ENCODE assay signal across 10 cellular contexts in the genomic region with DNA sequence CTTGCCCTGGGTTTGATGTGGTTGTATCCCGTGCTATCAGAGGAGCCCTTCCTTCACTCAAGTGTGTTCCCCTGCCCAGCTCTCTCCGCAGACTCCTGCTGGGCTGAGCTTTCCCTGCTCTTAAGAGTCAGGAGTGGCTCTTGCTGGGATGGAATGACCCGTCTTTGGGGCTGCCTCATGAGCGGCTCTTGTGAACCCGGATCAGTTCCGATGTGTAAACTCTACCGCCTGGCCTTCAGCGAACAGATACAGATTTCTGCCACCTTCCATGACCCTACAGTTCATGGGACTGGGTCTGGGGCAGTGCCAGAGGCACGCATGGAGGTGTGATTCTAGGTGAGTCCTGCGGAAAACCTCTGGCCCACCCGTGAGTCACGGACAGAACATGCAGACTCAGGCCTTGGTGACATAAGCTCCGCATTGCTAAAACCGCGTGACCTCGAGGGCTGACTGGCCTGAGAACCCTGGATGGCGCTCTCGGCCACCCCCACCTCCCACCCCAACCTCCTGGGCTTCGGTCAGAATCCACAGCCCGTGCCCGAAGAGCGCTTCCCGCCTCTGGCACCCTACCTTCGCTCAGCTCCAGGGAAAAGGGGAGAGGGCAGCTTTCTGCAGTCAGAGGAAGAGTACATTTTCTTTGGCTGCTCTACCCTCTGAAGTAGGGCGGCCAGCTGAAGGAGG. TPM values are rescaled to one million over a fixed set of nuclear protein-coding genes. Genes with fewer than 3 reads are reported as not detected.
DNase-seq lines count a peak whose midpoint lies in the region; ATAC-seq and TF ChIP-seq lines count a peak whose summit lies in the region.
"Had no signal": no experiment of that assay in that cellular context is flagged by ENCODE, and none has a peak within 500 bp of the region (broad histone marks: within the 10 kb centered on the region; RNA-seq: fewer than 3 reads in every experiment).

No MANE protein-coding gene starts in this region.

- ATAC-seq in CD8-positive, alpha-beta T cell = no peak
- ATAC-seq in activated naive CD8-positive, alpha-beta T cell treated with anti-CD3 and anti-CD28 coated beads, Interleukin-2, amount 10 ng/mL, durations not matched to agents 7 days and 5 days (ENCODE audit: low read depth) = no peak
- peak in 1 of 2 donors; percentile 21 for ATAC-seq in right cardiac atrium
- ATAC-seq in HG03521 (IDR thresholded peaks at IDR 0.05; ENCODE audit: unreplicated experiment) = no peak
- ATAC-seq: SK-N-SH treated with all-trans-retinoic acid at 6 μM for 48 hours had no signal

- H3K4me3 ChIP-seq in CD8-positive, alpha-beta T cell (ENCODE audit: low read depth, low read length) = no peak overlapping the region
- peak overlapping the region; percentile 98 for H3K4me3 ChIP-seq in right cardiac atrium (ENCODE audit: low read length)

- H3K27ac Mint-ChIP-seq in CD8-positive, alpha-beta T cell = no peak overlapping the region
- no peak overlapping the region for H3K27ac Mint-ChIP-seq in activated naive CD8-positive, alpha-beta T cell treated with anti-CD3 and anti-CD28 coated beads, Interleukin-2, amount 10 ng/mL, durations not matched to agents 7 days and 5 days
- H3K27ac Mint-ChIP-seq in progenitor cell of endocrine pancreas = no peak overlapping the region

- no peaks in the 10 kb centered on the region for H3K9me3 ChIP-seq in CD8-positive, alpha-beta T cell (ENCODE audit: low read length)
- no peaks in the 10 kb centered on the region for H3K9me3 ChIP-seq in right cardiac atrium (ENCODE audit: control insufficient read depth, low read length)

- no peak overlapping the region for H3K27ac ChIP-seq in CD8-positive, alpha-beta T cell (ENCODE audit: low read depth, low read length)
- H3K27ac ChIP-seq in right cardiac atrium (ENCODE audit: low read length) = peak overlapping the region; percentile 95

- TF ChIP-seq CTCF in CD8-positive, alpha-beta T cell (IDR thresholded peaks at IDR 0.05) = no peak
- no peak for TF ChIP-seq CTCF in progenitor cell of endocrine pancreas (IDR thresholded peaks at IDR 0.05; ENCODE audit: unreplicated experiment)

- DNase-seq in CD8-positive, alpha-beta T cell = no peak
- no peak for DNase-seq in activated naive CD8-positive, alpha-beta T cell treated with anti-CD3 and anti-CD28 coated beads, Interleukin-2, amount 10 ng/mL, durations not matched to agents 7 days and 5 days
- peak in 2 of 3 donors; percentile 55 to 71 for DNase-seq in right cardiac atrium
- no peak for DNase-seq in progenitor cell of endocrine pancreas (ENCODE audit: low spot score, unreplicated experiment)
- no peak for DNase-seq in D341Med (ENCODE audit: low spot score)
- DNase-seq in amygdala (lab: John Stamatoyannopoulos, UW) = no peak
- DNase-seq in CD1c-positive myeloid dendritic cell (ENCODE audit: extremely low spot score) = no peak
- DNase-seq: NCI-H1694 treated with DMSO at 0.1 percent for 48 hours had no signal

- H3K9me3 Mint-ChIP-seq in CD8-positive, alpha-beta T cell = no peaks in the 10 kb centered on the region
- H3K9me3 Mint-ChIP-seq in activated naive CD8-positive, alpha-beta T cell treated with anti-CD3 and anti-CD28 coated beads, Interleukin-2, amount 10 ng/mL, durations not matched to agents 7 days and 5 days = no peaks in the 10 kb centered on the region
- H3K9me3 Mint-ChIP-seq in progenitor cell of endocrine pancreas (ENCODE audit: low read depth) = no peaks in the 10 kb centered on the region

- peaks cover 21% of the 10 kb centered on the region for H3K27me3 Mint-ChIP-seq in CD8-positive, alpha-beta T cell (ENCODE audit: low read depth)
- peaks cover 61% of the 10 kb centered on the region for H3K27me3 Mint-ChIP-seq in activated naive CD8-positive, alpha-beta T cell treated with anti-CD3 and anti-CD28 coated beads, Interleukin-2, amount 10 ng/mL, durations not matched to agents 7 days and 5 days
- H3K27me3 Mint-ChIP-seq in progenitor cell of endocrine pancreas = peaks cover 34% of the 10 kb centered on the region

- H3K4me3 Mint-ChIP-seq in CD8-positive, alpha-beta T cell = peak overlapping the region; percentile 54
- peak overlapping the region; percentile 92 for H3K4me3 Mint-ChIP-seq in activated naive CD8-positive, alpha-beta T cell treated with anti-CD3 and anti-CD28 coated beads, Interleukin-2, amount 10 ng/mL, durations not matched to agents 7 days and 5 days
- H3K4me3 Mint-ChIP-seq in progenitor cell of endocrine pancreas (ENCODE audit: low read depth) = peak overlapping the region; percentile 76

- H3K27me3 ChIP-seq in CD8-positive, alpha-beta T cell (ENCODE audit: insufficient read depth, low read length) = peaks cover 14% of the 10 kb centered on the region
- no peaks in the 10 kb centered on the region for H3K27me3 ChIP-seq in right cardiac atrium (ENCODE audit: control insufficient read depth, insufficient read depth)

- CTCF ChIA-PET in CD8-positive, alpha-beta T cell (lab: Charles Lee) = interaction anchor here (0.6 to 5.5 kb wide), 12 partner anchors 10 to 203 kb away, joined by 3 to 60 read pairs (median 3); no protein-coding TSS in a partner anchor

- POLR2A ChIA-PET in CD8-positive, alpha-beta T cell (lab: Charles Lee) = no interaction called here
- POLR2A ChIA-PET in activated naive CD8-positive, alpha-beta T cell treated with anti-CD3 and anti-CD28 coated beads, Interleukin-2, amount 10 ng/mL, durations not matched to agents 7 days and 5 days (lab: Charles Lee) = interaction anchor here (0.6 to 1.4 kb wide), 2 partner anchors 11 to 18 kb away, joined by 3 to 6 read pairs; no protein-coding TSS in a partner anchor

- H3K4me1 ChIP-seq in CD8-positive, alpha-beta T cell (ENCODE audit: insufficient read depth, low read length) = peaks cover 21% of the 10 kb centered on the region
- peaks cover 17% of the 10 kb centered on the region for H3K4me1 ChIP-seq in right cardiac atrium (ENCODE audit: control insufficient read depth, insufficient read depth, low read length)

- H3K36me3 Mint-ChIP-seq in CD8-positive, alpha-beta T cell = peaks cover 2% of the 10 kb centered on the region
- H3K36me3 Mint-ChIP-seq in activated naive CD8-positive, alpha-beta T cell treated with anti-CD3 and anti-CD28 coated beads, Interleukin-2, amount 10 ng/mL, durations not matched to agents 7 days and 5 days = no peaks in the 10 kb centered on the region
- no peaks in the 10 kb centered on the region for H3K36me3 Mint-ChIP-seq in progenitor cell of endocrine pancreas (ENCODE audit: insufficient read depth)

- intact Hi-C loops in CD8-positive, alpha-beta T cell (cut with DNase I, micrococcal nuclease) = loop anchor here in 1 of 2 experiments (10.0 kb wide), 1 partner anchor 347 kb away; a partner anchor contains a TSS
- intact Hi-C loops in right cardiac atrium (cut with DNase I) = no loop called here

- H3K4me1 Mint-ChIP-seq in CD8-positive, alpha-beta T cell (ENCODE audit: low read depth) = peaks cover 9% of the 10 kb centered on the region
- H3K4me1 Mint-ChIP-seq in activated naive CD8-positive, alpha-beta T cell treated with anti-CD3 and anti-CD28 coated beads, Interleukin-2, amount 10 ng/mL, durations not matched to agents 7 days and 5 days = peaks cover 12% of the 10 kb centered on the region
- peaks cover 19% of the 10 kb centered on the region for H3K4me1 Mint-ChIP-seq in progenitor cell of endocrine pancreas (ENCODE audit: low read depth)

- 67% methylated on average over 25 of the region's 25 CpGs for WGBS in right cardiac atrium

- H3K36me3 ChIP-seq in CD8-positive, alpha-beta T cell (ENCODE audit: insufficient read depth, low read length) = no peaks in the 10 kb centered on the region

RNA-seq across cellular contexts. Expression of a gene that starts 1.3 kb away (rescaled TPM):
- total RNA-seq in CD8-positive, alpha-beta T cell = 10 to 100 TPM; 15.3 to 18.3 TPM
- 10 to 100 TPM; 13.1 to 14.6 TPM for total RNA-seq in activated naive CD8-positive, alpha-beta T cell treated with anti-CD3 and anti-CD28 coated beads, Interleukin-2, amount 10 ng/mL, durations not matched to agents 7 days and 5 days
- total RNA-seq in right cardiac atrium (10 to 100 TPM; 61.5 to 89.7 (median 79.4) TPM), progenitor cell of endocrine pancreas (29.6 and 32.6 TPM in 2 replicates)
- polyA plus RNA-seq in right cardiac atrium = 49.8 TPM

Comparison
In these comparisons a context has a peak if more than half of its experiments do, and no peak if none do; other contexts are left out.
1. DNase-seq: peak in right cardiac atrium (2 of 3); none in CD8-positive, alpha-beta T cell (0 of 7), activated naive CD8-positive, alpha-beta T cell treated with anti-CD3 and anti-CD28 coated beads, Interleukin-2, amount 10 ng/mL, durations not matched to agents 7 days and 5 days (single experiment), progenitor cell of endocrine pancreas (single experiment), D341Med (single experiment), amygdala (0 of 56) and CD1c-positive myeloid dendritic cell (single experiment).
2. Peak in every context shown above with its lines, with median percentiles within 50 percentile points of each other: H3K4me3 Mint-ChIP-seq.